ENCODE assay signal across 1 cellular context in genomic region chr17:59757043-59757824, GRCh38.
TF ChIP-seq lines count a peak whose summit lies in the region.

No MANE protein-coding gene starts in this region.

TF ChIP-seq in A549, 52 proteins besides CTCF, POLR2A, EP300 and RAD21 (continued from another document):
- TF ChIP-seq PBX3 (IDR thresholded peaks at IDR 0.05) (no peak), TFCP2L1 (CRISPR knock-in tag; IDR thresholded peaks at IDR 0.05) (peak; percentile 59; the same call in 1 of the 2 replicates), CHD2 (IDR thresholded peaks at IDR 0.05; ENCODE audit: low read length, partially characterized antibody) (no peak), KDM5A (IDR thresholded peaks at IDR 0.05) (no peak), FOXS1 (CRISPR knock-in tag; IDR thresholded peaks at IDR 0.05) (peak; percentile 45; the same call in 1 of the 2 replicates), EHF (CRISPR knock-in tag; IDR thresholded peaks at IDR 0.05) (no peak; the same call in 1 of the 2 replicates), EHMT2 (IDR thresholded peaks at IDR 0.05; ENCODE audit: low read depth) (no peak), JUNB (IDR thresholded peaks at IDR 0.05) (no peak), ATOH8 (CRISPR knock-in tag; IDR thresholded peaks at IDR 0.05; ENCODE audit: low read depth) (peak; percentile 57), ZNF302 (CRISPR knock-in tag; IDR thresholded peaks at IDR 0.05) (no peak), ZC3H11A (IDR thresholded peaks at IDR 0.05) (no peak), MAZ (IDR thresholded peaks at IDR 0.05; ENCODE audit: borderline replicate concordance, low read depth, low read length) (no peak), NFE2L2 (conservative IDR thresholded peaks at IDR 0.05; ENCODE audit: low read length) (no peak), SMC3 (IDR thresholded peaks at IDR 0.05) (no peak), HMGXB4 (CRISPR knock-in tag; IDR thresholded peaks at IDR 0.05; ENCODE audit: borderline replicate concordance) (peak; percentile 13; the same call in 1 of the 2 replicates), TP53 (CRISPR knock-in tag; IDR thresholded peaks at IDR 0.05) (0 out of 2 replicates have a peak, but pooled peaks have one; percentile 26), HOXB13 (CRISPR knock-in tag; IDR thresholded peaks at IDR 0.05; ENCODE audit: low read depth) (no peak), RARB (CRISPR knock-in tag; IDR thresholded peaks at IDR 0.05) (peak; percentile 67), E2F6 (IDR thresholded peaks at IDR 0.05; ENCODE audit: borderline replicate concordance, low read depth) (no peak), BHLHE40 (IDR thresholded peaks at IDR 0.05; ENCODE audit: low read depth, low read length) (no peak), ZSCAN20 (CRISPR knock-in tag; IDR thresholded peaks at IDR 0.05) (no peak; the same call in 1 of the 2 replicates), MYC (IDR thresholded peaks at IDR 0.05; ENCODE audit: borderline replicate concordance, low read length) (no peak), JUN (IDR thresholded peaks at IDR 0.05) (no peak)
